8 cellular contexts compared by ENCODE assay signal in genomic region chr12:128969480-128970055, GRCh38.
DNase-seq lines count a peak whose midpoint lies in the region; ATAC-seq and TF ChIP-seq lines count a peak whose summit lies in the region.

No MANE protein-coding gene starts in this region.

- ATAC-seq in GM19328 (IDR thresholded peaks at IDR 0.05; ENCODE audit: unreplicated experiment): peak; percentile 87
- peak; percentile 89 for ATAC-seq in HG03354 (IDR thresholded peaks at IDR 0.05; ENCODE audit: poor library complexity, severe bottlenecking, unreplicated experiment)

- peaks cover 4% of the 10 kb centered on the region for H3K9me3 Mint-ChIP-seq in neural crest cell

- peaks cover 3% of the 10 kb centered on the region for H3K36me3 Mint-ChIP-seq in neural crest cell (ENCODE audit: low read depth)

- peak; percentile 79 for TF ChIP-seq CTCF in neural crest cell (conservative IDR thresholded peaks at IDR 0.05)

- peaks cover 41% of the 10 kb centered on the region for H3K4me1 Mint-ChIP-seq in neural crest cell

- no peak overlapping the region for H3K4me3 Mint-ChIP-seq in neural crest cell

- peak; percentile 76 for DNase-seq in DMS53 treated with DMSO at 0.1 percent for 48 hours (lab: John Stamatoyannopoulos, UW; ENCODE audit: unreplicated experiment)
- DNase-seq in NCI-H748 (lab: John Stamatoyannopoulos, UW; ENCODE audit: unreplicated experiment): peak; percentile 97
- DNase-seq in cerebellum (ENCODE audit: low spot score): peak; percentile 63
- peak; percentile 53 for DNase-seq in neural crest cell (ENCODE audit: low read depth, low spot score)
- DNase-seq in activated effector memory CD4-positive, alpha-beta T cell treated with Interleukin-2 at 50 U/mL for 16 hours: no peak
- no peak for DNase-seq in COLO829 (ENCODE audit: low spot score)

- H3K27me3 Mint-ChIP-seq in neural crest cell (ENCODE audit: low read depth): peaks cover 21% of the 10 kb centered on the region

- no peak overlapping the region for H3K27ac Mint-ChIP-seq in neural crest cell (ENCODE audit: unreplicated experiment)

Comparison
In these comparisons a context has a peak if more than half of its experiments do, and no peak if none do; other contexts are left out.
1. DNase-seq: peak in DMS53 treated with DMSO at 0.1 percent for 48 hours (single experiment), NCI-H748 (single experiment), cerebellum (single experiment) and neural crest cell (single experiment); none in activated effector memory CD4-positive, alpha-beta T cell treated with Interleukin-2 at 50 U/mL for 16 hours (single experiment) and COLO829 (single experiment).